Comparison of ENCODE assay signal across 7 cellular contexts in the genomic region with DNA sequence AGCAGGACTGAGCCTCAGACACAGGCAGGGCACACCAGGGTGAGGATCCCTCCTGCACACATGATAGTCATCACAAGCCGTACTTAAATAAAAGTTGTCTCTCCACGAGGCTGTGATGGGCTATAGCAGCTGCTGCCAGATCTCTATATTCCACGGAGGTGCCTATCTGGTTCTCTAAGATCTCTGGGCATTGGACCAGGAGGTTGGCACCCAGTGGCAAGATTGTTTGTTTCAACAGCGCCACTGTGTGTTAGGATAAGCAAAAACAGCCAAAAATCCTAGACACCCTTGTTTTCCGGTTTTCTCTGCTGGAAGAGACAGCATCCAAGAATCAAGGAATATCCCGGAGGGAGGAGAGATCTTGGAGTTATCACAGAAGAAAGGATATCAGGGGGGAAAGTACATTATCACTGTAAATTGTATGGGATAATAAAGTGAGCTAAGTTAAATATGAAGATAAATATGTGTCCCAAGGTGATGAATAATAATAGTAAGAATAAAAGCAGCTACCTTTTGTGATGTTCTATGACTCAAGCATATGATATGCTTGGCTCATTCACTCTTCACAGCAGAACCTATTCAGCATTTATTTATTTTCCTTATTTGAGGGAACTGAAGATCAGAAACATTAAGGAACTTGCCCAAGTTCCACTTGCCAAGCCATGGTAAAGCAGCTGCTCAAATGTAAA.
A peak's percentile ranks its signal among the peaks of the same experiment; 100 is the strongest.
DNase-seq lines count a peak whose midpoint lies in the region; ATAC-seq lines count a peak whose summit lies in the region.

No MANE protein-coding gene starts in this region.

- ATAC-seq in esophagus mucosa: peak; percentile 81
- peak; percentile 46 to 64 for ATAC-seq in naive B cell (ENCODE audit: low read depth in 2 of 2)

- H3K4me1 Mint-ChIP-seq in naive B cell: peaks cover 2 to 10% (median 6%) of the 10 kb centered on the region in 3 donors

- H3K4me3 Mint-ChIP-seq in naive B cell: no peak overlapping the region

- H3K9me3 Mint-ChIP-seq in naive B cell: no peaks in the 10 kb centered on the region

- peaks cover 9 to 14% (median 10%) of the 10 kb centered on the region in 3 donors for H3K27me3 Mint-ChIP-seq in naive B cell

- H3K36me3 Mint-ChIP-seq in naive B cell: no peaks in the 10 kb centered on the region

- H3K27ac Mint-ChIP-seq in naive B cell: peak overlapping the region in 1 of 6 donors; percentile 23

- peak; percentile 34 for DNase-seq in Daoy (ENCODE audit: low read depth)
- peak; percentile 89 for DNase-seq in HT-29 (ENCODE audit: low spot score)
- peak; percentile 75 for DNase-seq in RPMI7951 (ENCODE audit: low read depth)
- peak; percentile 25 for DNase-seq in naive B cell
- DNase-seq in MV-4-11 (lab: John Stamatoyannopoulos, UW): no peak
- DNase-seq in activated T-cell treated with anti-CD3 and anti-CD28 coated beads, Interleukin-2, amount 50 U/mL, for 1 hour: no peak

Comparison
In these comparisons a context has a peak if more than half of its experiments do, and no peak if none do; other contexts are left out.
1. DNase-seq: peak in Daoy (single experiment), HT-29 (single experiment), RPMI7951 (single experiment) and naive B cell (single experiment); none in MV-4-11 (single experiment) and activated T-cell treated with anti-CD3 and anti-CD28 coated beads, Interleukin-2, amount 50 U/mL, for 1 hour (single experiment).